In genomic region chr7:56105508-56105907, GRCh38 we compare ENCODE assay signal across 2 cellular contexts.
TF ChIP-seq lines count a peak whose summit lies in the region.

No MANE protein-coding gene starts in this region.

TF ChIP-seq in GM12878, 131 proteins besides CTCF, POLR2A, EP300 and RAD21:
- no peak for TF ChIP-seq MYC (IDR thresholded peaks at IDR 0.05; ENCODE audit: insufficient read depth, insufficient read length, insufficient replicate concordance, low read length, severe bottlenecking)
- TF ChIP-seq SMARCA5 (IDR thresholded peaks at IDR 0.05) = no peak
- TF ChIP-seq ATF2 (IDR thresholded peaks at IDR 0.05; ENCODE audit: low read length) = peak; percentile 37; the same call in 1 of the 2 replicates
- TF ChIP-seq ATF7 (IDR thresholded peaks at IDR 0.05; ENCODE audit: low read depth) = peak; percentile 85
- peak; percentile 77; the same call in 1 of the 2 replicates for TF ChIP-seq CREB1 (IDR thresholded peaks at IDR 0.05; ENCODE audit: low read depth)

TF ChIP-seq in GM23338, 12 proteins besides CTCF, POLR2A, EP300 and RAD21:
- TF ChIP-seq EZH2 (IDR thresholded peaks at IDR 0.05; ENCODE audit: low read depth, unreplicated experiment) (no peak), ETS1 (IDR thresholded peaks at IDR 0.05) (no peak), NANOG (IDR thresholded peaks at IDR 0.05; ENCODE audit: borderline replicate concordance) (no peak), POLR2AphosphoS5 (IDR thresholded peaks at IDR 0.05; ENCODE audit: low read depth) (no peak), ZNF331 (CRISPR knock-in tag; IDR thresholded peaks at IDR 0.05; ENCODE audit: low read depth) (no peak), ZNF462 (CRISPR knock-in tag; IDR thresholded peaks at IDR 0.05) (no peak), CREB1 (CRISPR knock-in tag; IDR thresholded peaks at IDR 0.05; ENCODE audit: low read depth) (no peak), STAT1 (IDR thresholded peaks at IDR 0.05; ENCODE audit: unreplicated experiment) (no peak), ZNF114 (CRISPR knock-in tag; IDR thresholded peaks at IDR 0.05) (no peak), JUNB (IDR thresholded peaks at IDR 0.05; ENCODE audit: unreplicated experiment) (no peak), REST (IDR thresholded peaks at IDR 0.05; ENCODE audit: unreplicated experiment) (no peak), EZH2phosphoT487 (IDR thresholded peaks at IDR 0.05; ENCODE audit: unreplicated experiment) (no peak)
